ENCODE assay signal across 1 cellular context in the genomic region with DNA sequence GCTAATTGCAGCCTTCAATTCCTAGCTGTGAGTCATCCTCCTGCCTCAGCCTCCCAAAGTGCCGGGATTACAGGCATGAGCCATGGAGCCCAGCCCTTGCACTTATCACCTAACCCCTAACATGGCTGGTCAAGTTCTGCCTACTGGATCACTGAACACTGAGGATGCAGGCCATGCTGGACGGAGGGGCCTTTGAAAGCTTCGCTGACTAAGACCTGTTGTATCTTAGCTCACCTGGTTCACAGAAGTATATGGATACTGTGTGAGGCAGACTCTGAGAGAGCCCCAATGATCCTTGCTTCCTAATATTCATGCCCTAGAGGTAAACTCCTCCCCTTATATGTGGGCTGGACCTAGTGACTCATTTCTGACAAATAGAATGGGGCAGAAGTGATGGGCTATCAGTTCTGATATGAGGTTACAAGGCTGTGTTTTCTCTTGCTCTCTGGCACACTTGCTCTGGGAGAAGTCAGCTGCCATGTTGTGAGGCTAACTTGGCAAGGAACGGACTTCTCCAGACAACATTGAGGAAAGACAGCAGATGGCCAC.
TF ChIP-seq lines count a peak whose summit lies in the region.

No MANE protein-coding gene starts in this region.

TF ChIP-seq in K562, 482 proteins besides CTCF, POLR2A, EP300 and RAD21 (continued from another document and continues in another):
- TF ChIP-seq ZNF217 (CRISPR knock-in tag; IDR thresholded peaks at IDR 0.05) = no peak
- TF ChIP-seq ZFPM2 (CRISPR knock-in tag; IDR thresholded peaks at IDR 0.05) = no peak
- TF ChIP-seq, protein P1, sequence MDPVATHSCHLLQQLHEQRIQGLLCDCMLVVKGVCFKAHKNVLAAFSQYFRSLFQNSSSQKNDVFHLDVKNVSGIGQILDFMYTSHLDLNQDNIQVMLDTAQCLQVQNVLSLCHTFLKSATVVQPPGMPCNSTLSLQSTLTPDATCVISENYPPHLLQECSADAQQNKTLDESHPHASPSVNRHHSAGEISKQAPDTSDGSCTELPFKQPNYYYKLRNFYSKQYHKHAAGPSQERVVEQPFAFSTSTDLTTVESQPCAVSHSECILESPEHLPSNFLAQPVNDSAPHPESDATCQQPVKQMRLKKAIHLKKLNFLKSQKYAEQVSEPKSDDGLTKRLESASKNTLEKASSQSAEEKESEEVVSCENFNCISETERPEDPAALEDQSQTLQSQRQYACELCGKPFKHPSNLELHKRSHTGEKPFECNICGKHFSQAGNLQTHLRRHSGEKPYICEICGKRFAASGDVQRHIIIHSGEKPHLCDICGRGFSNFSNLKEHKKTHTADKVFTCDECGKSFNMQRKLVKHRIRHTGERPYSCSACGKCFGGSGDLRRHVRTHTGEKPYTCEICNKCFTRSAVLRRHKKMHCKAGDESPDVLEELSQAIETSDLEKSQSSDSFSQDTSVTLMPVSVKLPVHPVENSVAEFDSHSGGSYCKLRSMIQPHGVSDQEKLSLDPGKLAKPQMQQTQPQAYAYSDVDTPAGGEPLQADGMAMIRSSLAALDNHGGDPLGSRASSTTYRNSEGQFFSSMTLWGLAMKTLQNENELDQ (CRISPR knock-in tag; IDR thresholded peaks at IDR 0.05; ENCODE audit: borderline replicate concordance) = no peak
- 0 out of 2 replicates have a peak, but pooled peaks have one; percentile 5 for TF ChIP-seq ZNF644 (tag; IDR thresholded peaks at IDR 0.05; ENCODE audit: low read depth)
- TF ChIP-seq CREM (IDR thresholded peaks at IDR 0.05; ENCODE audit: low read depth) = peak; percentile 39; the same call in 1 of the 2 replicates
- TF ChIP-seq SMARCB1 (IDR thresholded peaks at IDR 0.05; ENCODE audit: insufficient read length, low read depth) = no peak
- TF ChIP-seq, protein P2, sequence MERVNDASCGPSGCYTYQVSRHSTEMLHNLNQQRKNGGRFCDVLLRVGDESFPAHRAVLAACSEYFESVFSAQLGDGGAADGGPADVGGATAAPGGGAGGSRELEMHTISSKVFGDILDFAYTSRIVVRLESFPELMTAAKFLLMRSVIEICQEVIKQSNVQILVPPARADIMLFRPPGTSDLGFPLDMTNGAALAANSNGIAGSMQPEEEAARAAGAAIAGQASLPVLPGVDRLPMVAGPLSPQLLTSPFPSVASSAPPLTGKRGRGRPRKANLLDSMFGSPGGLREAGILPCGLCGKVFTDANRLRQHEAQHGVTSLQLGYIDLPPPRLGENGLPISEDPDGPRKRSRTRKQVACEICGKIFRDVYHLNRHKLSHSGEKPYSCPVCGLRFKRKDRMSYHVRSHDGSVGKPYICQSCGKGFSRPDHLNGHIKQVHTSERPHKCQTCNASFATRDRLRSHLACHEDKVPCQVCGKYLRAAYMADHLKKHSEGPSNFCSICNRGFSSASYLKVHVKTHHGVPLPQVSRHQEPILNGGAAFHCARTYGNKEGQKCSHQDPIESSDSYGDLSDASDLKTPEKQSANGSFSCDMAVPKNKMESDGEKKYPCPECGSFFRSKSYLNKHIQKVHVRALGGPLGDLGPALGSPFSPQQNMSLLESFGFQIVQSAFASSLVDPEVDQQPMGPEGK (CRISPR knock-in tag; IDR thresholded peaks at IDR 0.05; ENCODE audit: borderline replicate concordance) = no peak
- peak; percentile 30 for TF ChIP-seq MEIS2 (IDR thresholded peaks at IDR 0.05; ENCODE audit: partially characterized antibody)
- no peak for TF ChIP-seq COPS2 (conservative IDR thresholded peaks at IDR 0.05)
- TF ChIP-seq, protein P3, sequence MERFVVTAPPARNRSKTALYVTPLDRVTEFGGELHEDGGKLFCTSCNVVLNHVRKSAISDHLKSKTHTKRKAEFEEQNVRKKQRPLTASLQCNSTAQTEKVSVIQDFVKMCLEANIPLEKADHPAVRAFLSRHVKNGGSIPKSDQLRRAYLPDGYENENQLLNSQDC (CRISPR knock-in tag; IDR thresholded peaks at IDR 0.05) = no peak
- TF ChIP-seq, protein P4, sequence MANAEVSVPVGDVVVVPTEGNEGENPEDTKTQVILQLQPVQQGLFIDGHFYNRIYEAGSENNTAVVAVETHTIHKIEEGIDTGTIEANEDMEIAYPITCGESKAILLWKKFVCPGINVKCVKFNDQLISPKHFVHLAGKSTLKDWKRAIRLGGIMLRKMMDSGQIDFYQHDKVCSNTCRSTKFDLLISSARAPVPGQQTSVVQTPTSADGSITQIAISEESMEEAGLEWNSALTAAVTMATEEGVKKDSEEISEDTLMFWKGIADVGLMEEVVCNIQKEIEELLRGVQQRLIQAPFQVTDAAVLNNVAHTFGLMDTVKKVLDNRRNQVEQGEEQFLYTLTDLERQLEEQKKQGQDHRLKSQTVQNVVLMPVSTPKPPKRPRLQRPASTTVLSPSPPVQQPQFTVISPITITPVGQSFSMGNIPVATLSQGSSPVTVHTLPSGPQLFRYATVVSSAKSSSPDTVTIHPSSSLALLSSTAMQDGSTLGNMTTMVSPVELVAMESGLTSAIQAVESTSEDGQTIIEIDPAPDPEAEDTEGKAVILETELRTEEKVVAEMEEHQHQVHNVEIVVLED (CRISPR knock-in tag; IDR thresholded peaks at IDR 0.05) = no peak
- TF ChIP-seq, protein P5, sequence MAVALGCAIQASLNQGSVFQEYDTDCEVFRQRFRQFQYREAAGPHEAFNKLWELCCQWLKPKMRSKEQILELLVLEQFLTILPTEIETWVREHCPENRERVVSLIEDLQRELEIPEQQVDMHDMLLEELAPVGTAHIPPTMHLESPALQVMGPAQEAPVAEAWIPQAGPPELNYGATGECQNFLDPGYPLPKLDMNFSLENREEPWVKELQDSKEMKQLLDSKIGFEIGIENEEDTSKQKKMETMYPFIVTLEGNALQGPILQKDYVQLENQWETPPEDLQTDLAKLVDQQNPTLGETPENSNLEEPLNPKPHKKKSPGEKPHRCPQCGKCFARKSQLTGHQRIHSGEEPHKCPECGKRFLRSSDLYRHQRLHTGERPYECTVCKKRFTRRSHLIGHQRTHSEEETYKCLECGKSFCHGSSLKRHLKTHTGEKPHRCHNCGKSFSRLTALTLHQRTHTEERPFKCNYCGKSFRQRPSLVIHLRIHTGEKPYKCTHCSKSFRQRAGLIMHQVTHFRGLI (CRISPR knock-in tag; IDR thresholded peaks at IDR 0.05) = no peak
- no peak for TF ChIP-seq ETS2 (tag; IDR thresholded peaks at IDR 0.05; ENCODE audit: borderline replicate concordance, poor library complexity, severe bottlenecking)
- TF ChIP-seq, protein P6, sequence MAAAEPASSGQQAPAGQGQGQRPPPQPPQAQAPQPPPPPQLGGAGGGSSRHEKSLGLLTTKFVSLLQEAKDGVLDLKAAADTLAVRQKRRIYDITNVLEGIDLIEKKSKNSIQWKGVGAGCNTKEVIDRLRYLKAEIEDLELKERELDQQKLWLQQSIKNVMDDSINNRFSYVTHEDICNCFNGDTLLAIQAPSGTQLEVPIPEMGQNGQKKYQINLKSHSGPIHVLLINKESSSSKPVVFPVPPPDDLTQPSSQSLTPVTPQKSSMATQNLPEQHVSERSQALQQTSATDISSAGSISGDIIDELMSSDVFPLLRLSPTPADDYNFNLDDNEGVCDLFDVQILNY (CRISPR knock-in tag; IDR thresholded peaks at IDR 0.05) = no peak
- no peak for TF ChIP-seq ZNF444 (CRISPR knock-in tag; IDR thresholded peaks at IDR 0.05)
- TF ChIP-seq ZNF695 (CRISPR knock-in tag; IDR thresholded peaks at IDR 0.05) = no peak
- TF ChIP-seq, protein P7, sequence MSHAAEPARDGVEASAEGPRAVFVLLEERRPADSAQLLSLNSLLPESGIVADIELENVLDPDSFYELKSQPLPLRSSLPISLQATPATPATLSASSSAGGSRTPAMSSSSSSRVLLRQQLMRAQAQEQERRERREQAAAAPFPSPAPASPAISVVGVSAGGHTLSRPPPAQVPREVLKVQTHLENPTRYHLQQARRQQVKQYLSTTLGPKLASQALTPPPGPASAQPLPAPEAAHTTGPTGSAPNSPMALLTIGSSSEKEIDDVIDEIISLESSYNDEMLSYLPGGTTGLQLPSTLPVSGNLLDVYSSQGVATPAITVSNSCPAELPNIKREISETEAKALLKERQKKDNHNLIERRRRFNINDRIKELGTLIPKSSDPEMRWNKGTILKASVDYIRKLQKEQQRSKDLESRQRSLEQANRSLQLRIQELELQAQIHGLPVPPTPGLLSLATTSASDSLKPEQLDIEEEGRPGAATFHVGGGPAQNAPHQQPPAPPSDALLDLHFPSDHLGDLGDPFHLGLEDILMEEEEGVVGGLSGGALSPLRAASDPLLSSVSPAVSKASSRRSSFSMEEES (CRISPR knock-in tag; IDR thresholded peaks at IDR 0.05) = no peak
- TF ChIP-seq, protein P8, sequence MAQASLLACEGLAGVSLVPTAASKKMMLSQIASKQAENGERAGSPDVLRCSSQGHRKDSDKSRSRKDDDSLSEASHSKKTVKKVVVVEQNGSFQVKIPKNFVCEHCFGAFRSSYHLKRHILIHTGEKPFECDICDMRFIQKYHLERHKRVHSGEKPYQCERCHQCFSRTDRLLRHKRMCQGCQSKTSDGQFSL (CRISPR knock-in tag; IDR thresholded peaks at IDR 0.05) = no peak
- TF ChIP-seq, protein P8 (tag; IDR thresholded peaks at IDR 0.05) = no peak
- peak; percentile 92 for TF ChIP-seq JUND (IDR thresholded peaks at IDR 0.05; ENCODE audit: borderline replicate concordance, low read depth, low read length)
- TF ChIP-seq JUND (tag; IDR thresholded peaks at IDR 0.05; ENCODE audit: borderline replicate concordance, low read depth, low read length) = peak; percentile 83; the same call in 2 of the 3 replicates
- no peak for TF ChIP-seq RBBP5 (IDR thresholded peaks at IDR 0.05; ENCODE audit: borderline replicate concordance, insufficient read depth, low read length, poor library complexity, severe bottlenecking)
- TF ChIP-seq RFX7 (CRISPR knock-in tag; IDR thresholded peaks at IDR 0.05) = no peak
- TF ChIP-seq ZNF165 (CRISPR knock-in tag; IDR thresholded peaks at IDR 0.05; ENCODE audit: borderline replicate concordance) = no peak
- TF ChIP-seq RBM34 (IDR thresholded peaks at IDR 0.05; ENCODE audit: borderline replicate concordance, insufficient read depth, low read length) = no peak
- peak; percentile 53 for TF ChIP-seq DPF2 (IDR thresholded peaks at IDR 0.05)
- TF ChIP-seq PHB2 (IDR thresholded peaks at IDR 0.05; ENCODE audit: low read depth) = no peak
- TF ChIP-seq JUN (IDR thresholded peaks at IDR 0.05; ENCODE audit: borderline replicate concordance, low read depth, low read length) = 0 out of 2 replicates have a peak, but pooled peaks have one; percentile 61
- TF ChIP-seq JUN (CRISPR knock-in tag; IDR thresholded peaks at IDR 0.05; ENCODE audit: borderline replicate concordance) = no peak
- TF ChIP-seq POU5F1 (IDR thresholded peaks at IDR 0.05; ENCODE audit: borderline replicate concordance, low read depth, low read length, partially characterized antibody) = no peak
- no peak for TF ChIP-seq SAP30 (IDR thresholded peaks at IDR 0.05; ENCODE audit: borderline replicate concordance, insufficient read depth, low read depth, low read length, poor library complexity, severe bottlenecking)
- no peak for TF ChIP-seq RBM15 (IDR thresholded peaks at IDR 0.05; ENCODE audit: insufficient read depth, low read length)
- TF ChIP-seq C11orf30 (IDR thresholded peaks at IDR 0.05; ENCODE audit: low read depth) = no peak
- TF ChIP-seq ETV1 (tag; conservative IDR thresholded peaks at IDR 0.05; ENCODE audit: low read depth) = no peak
- TF ChIP-seq BRD9 (IDR thresholded peaks at IDR 0.05; ENCODE audit: low read depth, partially characterized antibody) = no peak
- 0 out of 2 replicates have a peak, but pooled peaks have one; percentile 18 for TF ChIP-seq SOX6 (IDR thresholded peaks at IDR 0.05)
- no peak for TF ChIP-seq ZNF174 (CRISPR knock-in tag; IDR thresholded peaks at IDR 0.05)
- TF ChIP-seq ZC3H4 (CRISPR knock-in tag; IDR thresholded peaks at IDR 0.05; ENCODE audit: borderline replicate concordance) = no peak
- 0 out of 2 replicates have a peak, but pooled peaks have one; percentile 32 for TF ChIP-seq SMARCA5 (IDR thresholded peaks at IDR 0.05)
- TF ChIP-seq SRSF3 (IDR thresholded peaks at IDR 0.05; ENCODE audit: insufficient read depth, low read length) = no peak
- no peak for TF ChIP-seq DIDO1 (tag; IDR thresholded peaks at IDR 0.05; ENCODE audit: low read depth)
- TF ChIP-seq, protein P9, sequence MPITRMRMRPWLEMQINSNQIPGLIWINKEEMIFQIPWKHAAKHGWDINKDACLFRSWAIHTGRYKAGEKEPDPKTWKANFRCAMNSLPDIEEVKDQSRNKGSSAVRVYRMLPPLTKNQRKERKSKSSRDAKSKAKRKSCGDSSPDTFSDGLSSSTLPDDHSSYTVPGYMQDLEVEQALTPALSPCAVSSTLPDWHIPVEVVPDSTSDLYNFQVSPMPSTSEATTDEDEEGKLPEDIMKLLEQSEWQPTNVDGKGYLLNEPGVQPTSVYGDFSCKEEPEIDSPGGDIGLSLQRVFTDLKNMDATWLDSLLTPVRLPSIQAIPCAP (CRISPR knock-in tag; IDR thresholded peaks at IDR 0.05; ENCODE audit: borderline replicate concordance) = no peak
- peak; percentile 21 for TF ChIP-seq POLR2B (IDR thresholded peaks at IDR 0.05; ENCODE audit: low read depth, partially characterized antibody)
- no peak for TF ChIP-seq TRIM28 (IDR thresholded peaks at IDR 0.05)
- TF ChIP-seq, protein P10, sequence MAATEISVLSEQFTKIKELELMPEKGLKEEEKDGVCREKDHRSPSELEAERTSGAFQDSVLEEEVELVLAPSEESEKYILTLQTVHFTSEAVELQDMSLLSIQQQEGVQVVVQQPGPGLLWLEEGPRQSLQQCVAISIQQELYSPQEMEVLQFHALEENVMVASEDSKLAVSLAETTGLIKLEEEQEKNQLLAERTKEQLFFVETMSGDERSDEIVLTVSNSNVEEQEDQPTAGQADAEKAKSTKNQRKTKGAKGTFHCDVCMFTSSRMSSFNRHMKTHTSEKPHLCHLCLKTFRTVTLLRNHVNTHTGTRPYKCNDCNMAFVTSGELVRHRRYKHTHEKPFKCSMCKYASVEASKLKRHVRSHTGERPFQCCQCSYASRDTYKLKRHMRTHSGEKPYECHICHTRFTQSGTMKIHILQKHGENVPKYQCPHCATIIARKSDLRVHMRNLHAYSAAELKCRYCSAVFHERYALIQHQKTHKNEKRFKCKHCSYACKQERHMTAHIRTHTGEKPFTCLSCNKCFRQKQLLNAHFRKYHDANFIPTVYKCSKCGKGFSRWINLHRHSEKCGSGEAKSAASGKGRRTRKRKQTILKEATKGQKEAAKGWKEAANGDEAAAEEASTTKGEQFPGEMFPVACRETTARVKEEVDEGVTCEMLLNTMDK (IDR thresholded peaks at IDR 0.05; ENCODE audit: borderline replicate concordance, insufficient read depth, low read depth, low read length, poor library complexity, severe bottlenecking) = no peak
- no peak for TF ChIP-seq TFAM (CRISPR knock-in tag; conservative IDR thresholded peaks at IDR 0.05)
- no peak for TF ChIP-seq CBFA2T2 (conservative IDR thresholded peaks at IDR 0.05)
- TF ChIP-seq SNIP1 (IDR thresholded peaks at IDR 0.05; ENCODE audit: low read depth) = no peak
- TF ChIP-seq SP1 (CRISPR knock-in tag; IDR thresholded peaks at IDR 0.05) = no peak
- TF ChIP-seq BHLHE40 (IDR thresholded peaks at IDR 0.05; ENCODE audit: low read length) = 0 out of 2 replicates have a peak, but pooled peaks have one; percentile 22
- TF ChIP-seq FOSL1 (tag; conservative IDR thresholded peaks at IDR 0.05) = peak; percentile 91
- TF ChIP-seq ARID1B (IDR thresholded peaks at IDR 0.05) = peak; percentile 54; the same call in 1 of the 2 replicates
- peak; percentile 53; the same call in 1 of the 2 replicates for TF ChIP-seq CTBP1 (IDR thresholded peaks at IDR 0.05; ENCODE audit: borderline replicate concordance)
- no peak for TF ChIP-seq ZNF133 (CRISPR knock-in tag; IDR thresholded peaks at IDR 0.05)
- TF ChIP-seq HDAC1 (IDR thresholded peaks at IDR 0.05) = no peak
